Comparison of ENCODE assay signal across 1 cellular context in the genomic region with DNA sequence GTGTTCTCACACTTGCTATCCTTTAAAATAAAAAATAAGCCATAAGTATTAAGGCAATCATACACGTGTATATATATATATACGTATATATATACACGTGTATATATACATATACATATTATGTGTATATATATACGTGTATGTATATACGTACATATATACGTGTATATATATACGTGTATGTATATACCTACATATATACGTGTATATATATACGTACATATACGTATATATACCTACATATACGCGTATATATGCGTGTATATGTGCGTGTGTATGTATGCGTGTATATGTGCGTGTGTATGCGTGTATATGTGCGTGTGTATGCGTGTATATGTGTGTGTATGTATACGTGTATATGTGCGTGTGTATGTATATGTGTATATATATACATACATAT.
TF ChIP-seq lines count a peak whose summit lies in the region.

No MANE protein-coding gene starts in this region.

TF ChIP-seq in K562, 482 proteins besides CTCF, POLR2A, EP300 and RAD21 (continued from another document):
- TF ChIP-seq, protein P1, sequence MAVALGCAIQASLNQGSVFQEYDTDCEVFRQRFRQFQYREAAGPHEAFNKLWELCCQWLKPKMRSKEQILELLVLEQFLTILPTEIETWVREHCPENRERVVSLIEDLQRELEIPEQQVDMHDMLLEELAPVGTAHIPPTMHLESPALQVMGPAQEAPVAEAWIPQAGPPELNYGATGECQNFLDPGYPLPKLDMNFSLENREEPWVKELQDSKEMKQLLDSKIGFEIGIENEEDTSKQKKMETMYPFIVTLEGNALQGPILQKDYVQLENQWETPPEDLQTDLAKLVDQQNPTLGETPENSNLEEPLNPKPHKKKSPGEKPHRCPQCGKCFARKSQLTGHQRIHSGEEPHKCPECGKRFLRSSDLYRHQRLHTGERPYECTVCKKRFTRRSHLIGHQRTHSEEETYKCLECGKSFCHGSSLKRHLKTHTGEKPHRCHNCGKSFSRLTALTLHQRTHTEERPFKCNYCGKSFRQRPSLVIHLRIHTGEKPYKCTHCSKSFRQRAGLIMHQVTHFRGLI (CRISPR knock-in tag; IDR thresholded peaks at IDR 0.05), result peak; percentile 83
- TF ChIP-seq ZNF347 (CRISPR knock-in tag; IDR thresholded peaks at IDR 0.05; ENCODE audit: low read depth), result no peak
TF ChIP-seq in K562: peak in this region for 6.
